ENCODE assay signal across 1 cellular context in the genomic region with DNA sequence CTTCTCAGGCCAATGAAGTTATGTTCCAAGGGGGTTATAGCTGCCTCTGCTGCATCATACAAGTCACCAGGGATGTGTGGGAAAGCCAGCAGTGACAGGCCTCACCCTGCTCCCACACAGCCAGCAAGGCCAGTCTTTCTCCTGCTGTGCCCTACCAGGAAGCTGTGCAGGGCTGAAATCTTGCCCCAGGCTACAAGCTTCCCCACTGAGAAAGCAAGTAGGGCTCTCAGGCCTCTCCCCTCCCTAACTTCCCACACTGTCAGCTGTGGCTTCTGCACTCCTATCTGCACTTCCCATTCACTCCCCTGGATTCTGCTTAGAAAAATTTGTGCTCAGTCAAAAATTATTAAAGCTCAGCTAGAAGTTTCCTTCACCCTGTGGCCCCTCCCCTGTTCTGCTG.
A peak's percentile ranks its signal among the peaks of the same experiment; 100 is the strongest.
TF ChIP-seq lines count a peak whose summit lies in the region.

No MANE protein-coding gene starts in this region.

TF ChIP-seq in HEK293, 187 proteins besides CTCF, POLR2A, EP300 and RAD21 (continued from another document):
- TF ChIP-seq, protein P1, sequence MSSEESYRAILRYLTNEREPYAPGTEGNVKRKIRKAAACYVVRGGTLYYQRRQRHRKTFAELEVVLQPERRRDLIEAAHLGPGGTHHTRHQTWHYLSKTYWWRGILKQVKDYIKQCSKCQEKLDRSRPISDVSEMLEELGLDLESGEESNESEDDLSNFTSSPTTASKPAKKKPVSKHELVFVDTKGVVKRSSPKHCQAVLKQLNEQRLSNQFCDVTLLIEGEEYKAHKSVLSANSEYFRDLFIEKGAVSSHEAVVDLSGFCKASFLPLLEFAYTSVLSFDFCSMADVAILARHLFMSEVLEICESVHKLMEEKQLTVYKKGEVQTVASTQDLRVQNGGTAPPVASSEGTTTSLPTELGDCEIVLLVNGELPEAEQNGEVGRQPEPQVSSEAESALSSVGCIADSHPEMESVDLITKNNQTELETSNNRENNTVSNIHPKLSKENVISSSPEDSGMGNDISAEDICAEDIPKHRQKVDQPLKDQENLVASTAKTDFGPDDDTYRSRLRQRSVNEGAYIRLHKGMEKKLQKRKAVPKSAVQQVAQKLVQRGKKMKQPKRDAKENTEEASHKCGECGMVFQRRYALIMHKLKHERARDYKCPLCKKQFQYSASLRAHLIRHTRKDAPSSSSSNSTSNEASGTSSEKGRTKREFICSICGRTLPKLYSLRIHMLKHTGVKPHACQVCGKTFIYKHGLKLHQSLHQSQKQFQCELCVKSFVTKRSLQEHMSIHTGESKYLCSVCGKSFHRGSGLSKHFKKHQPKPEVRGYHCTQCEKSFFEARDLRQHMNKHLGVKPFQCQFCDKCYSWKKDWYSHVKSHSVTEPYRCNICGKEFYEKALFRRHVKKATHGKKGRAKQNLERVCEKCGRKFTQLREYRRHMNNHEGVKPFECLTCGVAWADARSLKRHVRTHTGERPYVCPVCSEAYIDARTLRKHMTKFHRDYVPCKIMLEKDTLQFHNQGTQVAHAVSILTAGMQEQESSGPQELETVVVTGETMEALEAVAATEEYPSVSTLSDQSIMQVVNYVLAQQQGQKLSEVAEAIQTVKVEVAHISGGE (tag by site-specific recombination; conservative IDR thresholded peaks at IDR 0.05; ENCODE audit: low read depth), result no peak
- TF ChIP-seq ZNF549 (tag by site-specific recombination; IDR thresholded peaks at IDR 0.05), result no peak
- no peak for TF ChIP-seq ZNF391 (tag by site-specific recombination; IDR thresholded peaks at IDR 0.05; ENCODE audit: borderline replicate concordance, low read depth)
- peak; percentile 74 for TF ChIP-seq ZFHX2 (tag by site-specific recombination; conservative IDR thresholded peaks at IDR 0.05)
- no peak for TF ChIP-seq ZNF366 (tag by site-specific recombination; conservative IDR thresholded peaks at IDR 0.05)
- TF ChIP-seq SP3 (tag by site-specific recombination; IDR thresholded peaks at IDR 0.05), result no peak
- TF ChIP-seq PRDM1 (tag by site-specific recombination; IDR thresholded peaks at IDR 0.05), result no peak
- TF ChIP-seq ZEB2 (tag by site-specific recombination; IDR thresholded peaks at IDR 0.05), result no peak
- no peak for TF ChIP-seq HOXD13 (CRISPR knock-in tag; IDR thresholded peaks at IDR 0.05; ENCODE audit: borderline replicate concordance)
- TF ChIP-seq ZNF843 (tag by site-specific recombination; IDR thresholded peaks at IDR 0.05), result no peak
- no peak for TF ChIP-seq ZNF626 (tag by site-specific recombination; IDR thresholded peaks at IDR 0.05)
- TF ChIP-seq YY2 (tag by site-specific recombination; IDR thresholded peaks at IDR 0.05), result no peak
- TF ChIP-seq ZNF560 (tag by site-specific recombination; IDR thresholded peaks at IDR 0.05; ENCODE audit: borderline replicate concordance), result no peak
- no peak for TF ChIP-seq ZNF558 (tag by site-specific recombination; IDR thresholded peaks at IDR 0.05)
- no peak for TF ChIP-seq ZNF610 (tag by site-specific recombination; IDR thresholded peaks at IDR 0.05; ENCODE audit: borderline replicate concordance)
- no peak for TF ChIP-seq ZBTB17 (tag by site-specific recombination; IDR thresholded peaks at IDR 0.05)
- TF ChIP-seq, protein P2, sequence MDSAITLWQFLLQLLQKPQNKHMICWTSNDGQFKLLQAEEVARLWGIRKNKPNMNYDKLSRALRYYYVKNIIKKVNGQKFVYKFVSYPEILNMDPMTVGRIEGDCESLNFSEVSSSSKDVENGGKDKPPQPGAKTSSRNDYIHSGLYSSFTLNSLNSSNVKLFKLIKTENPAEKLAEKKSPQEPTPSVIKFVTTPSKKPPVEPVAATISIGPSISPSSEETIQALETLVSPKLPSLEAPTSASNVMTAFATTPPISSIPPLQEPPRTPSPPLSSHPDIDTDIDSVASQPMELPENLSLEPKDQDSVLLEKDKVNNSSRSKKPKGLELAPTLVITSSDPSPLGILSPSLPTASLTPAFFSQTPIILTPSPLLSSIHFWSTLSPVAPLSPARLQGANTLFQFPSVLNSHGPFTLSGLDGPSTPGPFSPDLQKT (IDR thresholded peaks at IDR 0.05; ENCODE audit: borderline replicate concordance, low read depth, low read length), result no peak
- no peak for TF ChIP-seq ZNF174 (tag by site-specific recombination; IDR thresholded peaks at IDR 0.05)
- TF ChIP-seq ZNF792 (tag by site-specific recombination; IDR thresholded peaks at IDR 0.05), result no peak
- peak; percentile 51; the same call in 1 of the 2 replicates for TF ChIP-seq GLIS1 (tag by site-specific recombination; IDR thresholded peaks at IDR 0.05)
- no peak for TF ChIP-seq ZNF701 (tag by site-specific recombination; IDR thresholded peaks at IDR 0.05)
- TF ChIP-seq RBAK (tag by site-specific recombination; IDR thresholded peaks at IDR 0.05), result no peak
- TF ChIP-seq ZNF121 (tag by site-specific recombination; IDR thresholded peaks at IDR 0.05), result no peak
- TF ChIP-seq ZNF600 (tag by site-specific recombination; IDR thresholded peaks at IDR 0.05), result no peak
- TF ChIP-seq ZBTB7A (tag by site-specific recombination; IDR thresholded peaks at IDR 0.05; ENCODE audit: low read depth), result no peak
- no peak for TF ChIP-seq ZNF394 (tag by site-specific recombination; IDR thresholded peaks at IDR 0.05; ENCODE audit: borderline replicate concordance)
- no peak for TF ChIP-seq ZNF354C (tag by site-specific recombination; IDR thresholded peaks at IDR 0.05; ENCODE audit: borderline replicate concordance, low read depth)
- no peak for TF ChIP-seq ZFP69B (tag by site-specific recombination; IDR thresholded peaks at IDR 0.05)
- no peak for TF ChIP-seq ZNF362 (tag by site-specific recombination; IDR thresholded peaks at IDR 0.05)
- no peak for TF ChIP-seq ZNF677 (tag by site-specific recombination; IDR thresholded peaks at IDR 0.05)
- TF ChIP-seq ZNF211 (tag by site-specific recombination; IDR thresholded peaks at IDR 0.05; ENCODE audit: low read depth), result no peak
- TF ChIP-seq SCRT1 (tag by site-specific recombination; IDR thresholded peaks at IDR 0.05; ENCODE audit: borderline replicate concordance), result no peak
- TF ChIP-seq ZNF23 (tag by site-specific recombination; IDR thresholded peaks at IDR 0.05; ENCODE audit: borderline replicate concordance), result no peak
- no peak for TF ChIP-seq ZNF692 (tag by site-specific recombination; IDR thresholded peaks at IDR 0.05)
- TF ChIP-seq, protein P3, sequence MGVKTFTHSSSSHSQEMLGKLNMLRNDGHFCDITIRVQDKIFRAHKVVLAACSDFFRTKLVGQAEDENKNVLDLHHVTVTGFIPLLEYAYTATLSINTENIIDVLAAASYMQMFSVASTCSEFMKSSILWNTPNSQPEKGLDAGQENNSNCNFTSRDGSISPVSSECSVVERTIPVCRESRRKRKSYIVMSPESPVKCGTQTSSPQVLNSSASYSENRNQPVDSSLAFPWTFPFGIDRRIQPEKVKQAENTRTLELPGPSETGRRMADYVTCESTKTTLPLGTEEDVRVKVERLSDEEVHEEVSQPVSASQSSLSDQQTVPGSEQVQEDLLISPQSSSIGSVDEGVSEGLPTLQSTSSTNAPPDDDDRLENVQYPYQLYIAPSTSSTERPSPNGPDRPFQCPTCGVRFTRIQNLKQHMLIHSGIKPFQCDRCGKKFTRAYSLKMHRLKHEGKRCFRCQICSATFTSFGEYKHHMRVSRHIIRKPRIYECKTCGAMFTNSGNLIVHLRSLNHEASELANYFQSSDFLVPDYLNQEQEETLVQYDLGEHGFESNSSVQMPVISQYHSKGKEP (tag by site-specific recombination; IDR thresholded peaks at IDR 0.05), result no peak
- TF ChIP-seq ZNF48 (tag by site-specific recombination; IDR thresholded peaks at IDR 0.05), result no peak
- peak; percentile 50 for TF ChIP-seq ZBTB48 (tag by site-specific recombination; IDR thresholded peaks at IDR 0.05)
- TF ChIP-seq, protein P4, sequence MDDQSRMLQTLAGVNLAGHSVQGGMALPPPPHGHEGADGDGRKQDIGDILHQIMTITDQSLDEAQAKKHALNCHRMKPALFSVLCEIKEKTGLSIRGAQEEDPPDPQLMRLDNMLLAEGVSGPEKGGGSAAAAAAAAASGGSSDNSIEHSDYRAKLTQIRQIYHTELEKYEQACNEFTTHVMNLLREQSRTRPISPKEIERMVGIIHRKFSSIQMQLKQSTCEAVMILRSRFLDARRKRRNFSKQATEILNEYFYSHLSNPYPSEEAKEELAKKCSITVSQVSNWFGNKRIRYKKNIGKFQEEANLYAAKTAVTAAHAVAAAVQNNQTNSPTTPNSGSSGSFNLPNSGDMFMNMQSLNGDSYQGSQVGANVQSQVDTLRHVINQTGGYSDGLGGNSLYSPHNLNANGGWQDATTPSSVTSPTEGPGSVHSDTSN (CRISPR knock-in tag; IDR thresholded peaks at IDR 0.05), result no peak
- no peak for TF ChIP-seq HOXA7 (CRISPR knock-in tag; IDR thresholded peaks at IDR 0.05; ENCODE audit: borderline replicate concordance)
- no peak for TF ChIP-seq AEBP2 (tag by site-specific recombination; IDR thresholded peaks at IDR 0.05; ENCODE audit: borderline replicate concordance)
- peak; percentile 69; the same call in 1 of the 2 replicates for TF ChIP-seq EGR2 (tag by site-specific recombination; IDR thresholded peaks at IDR 0.05; ENCODE audit: low read depth)
- TF ChIP-seq OVOL3 (tag by site-specific recombination; IDR thresholded peaks at IDR 0.05), result no peak
- TF ChIP-seq ZNF423 (tag by site-specific recombination; IDR thresholded peaks at IDR 0.05), result 0 out of 2 replicates have a peak, but pooled peaks have one; percentile 55
- TF ChIP-seq ZNF350 (tag by site-specific recombination; IDR thresholded peaks at IDR 0.05), result no peak
- TF ChIP-seq, protein P5, sequence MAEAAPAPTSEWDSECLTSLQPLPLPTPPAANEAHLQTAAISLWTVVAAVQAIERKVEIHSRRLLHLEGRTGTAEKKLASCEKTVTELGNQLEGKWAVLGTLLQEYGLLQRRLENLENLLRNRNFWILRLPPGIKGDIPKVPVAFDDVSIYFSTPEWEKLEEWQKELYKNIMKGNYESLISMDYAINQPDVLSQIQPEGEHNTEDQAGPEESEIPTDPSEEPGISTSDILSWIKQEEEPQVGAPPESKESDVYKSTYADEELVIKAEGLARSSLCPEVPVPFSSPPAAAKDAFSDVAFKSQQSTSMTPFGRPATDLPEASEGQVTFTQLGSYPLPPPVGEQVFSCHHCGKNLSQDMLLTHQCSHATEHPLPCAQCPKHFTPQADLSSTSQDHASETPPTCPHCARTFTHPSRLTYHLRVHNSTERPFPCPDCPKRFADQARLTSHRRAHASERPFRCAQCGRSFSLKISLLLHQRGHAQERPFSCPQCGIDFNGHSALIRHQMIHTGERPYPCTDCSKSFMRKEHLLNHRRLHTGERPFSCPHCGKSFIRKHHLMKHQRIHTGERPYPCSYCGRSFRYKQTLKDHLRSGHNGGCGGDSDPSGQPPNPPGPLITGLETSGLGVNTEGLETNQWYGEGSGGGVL (tag by site-specific recombination; IDR thresholded peaks at IDR 0.05), result no peak
- TF ChIP-seq ZNF548 (tag by site-specific recombination; IDR thresholded peaks at IDR 0.05), result no peak
- no peak for TF ChIP-seq ZBTB6 (tag by site-specific recombination; IDR thresholded peaks at IDR 0.05)
- no peak for TF ChIP-seq ZNF140 (tag by site-specific recombination; IDR thresholded peaks at IDR 0.05)
- TF ChIP-seq ZNF311 (tag by site-specific recombination; IDR thresholded peaks at IDR 0.05; ENCODE audit: borderline replicate concordance), result no peak
- TF ChIP-seq KLF10 (tag by site-specific recombination; IDR thresholded peaks at IDR 0.05), result no peak
- TF ChIP-seq ZNF169 (tag by site-specific recombination; IDR thresholded peaks at IDR 0.05), result no peak
- TF ChIP-seq IKZF3 (tag by site-specific recombination; IDR thresholded peaks at IDR 0.05), result no peak
TF ChIP-seq in HEK293: peak in this region for 10.
